Comparison of ENCODE assay signal across 22 cellular contexts in genomic region chr10:113069595-113069994, GRCh38.
DNase-seq lines count a peak whose midpoint lies in the region; ATAC-seq and TF ChIP-seq lines count a peak whose summit lies in the region.
"Had no signal": no experiment of that assay in that cellular context is flagged by ENCODE, and none has a peak within 500 bp of the region (broad histone marks: within the 10 kb centered on the region; RNA-seq: fewer than 3 reads in every experiment).

No MANE protein-coding gene starts in this region.

- H3K14ac ChIP-seq in trophoblast cell (ENCODE audit: low read length), result no peak overlapping the region

- H3K27me3 ChIP-seq in trophoblast cell (ENCODE audit: insufficient read depth, low read length) (no peaks in the 10 kb centered on the region), SK-N-SH (ENCODE audit: insufficient read depth) (no peaks in the 10 kb centered on the region), SJCRH30 (no peaks in the 10 kb centered on the region)
- H3K27me3 ChIP-seq: esophagus squamous epithelium, uterus had no signal

- WGBS in trophoblast cell (ENCODE audit: extremely low coverage, insufficient coverage, insufficient read length), result no CpG with 5 or more reads among the region's 7 CpGs
- 91% methylated on average over 7 of the region's 7 CpGs for WGBS in SK-N-SH (ENCODE audit: low lambda C conversion rate)

- peak overlapping the region; percentile 58 for H3K27ac ChIP-seq in trophoblast cell (ENCODE audit: low read depth, low read length)
- H3K27ac ChIP-seq in SK-N-SH (ENCODE audit: low read depth in 2 of 2, low read length in 1 of 2), result no peak overlapping the region
- H3K27ac ChIP-seq in SJCRH30, result no peak overlapping the region
- H3K27ac ChIP-seq: esophagus squamous epithelium, GM23248, uterus, VCaP had no signal

- H4K91ac ChIP-seq in trophoblast cell (ENCODE audit: low read depth, low read length), result no peak overlapping the region

- H3K9me3 ChIP-seq in trophoblast cell (ENCODE audit: insufficient read depth, low read depth, low read length) (peaks cover 1% of the 10 kb centered on the region), SK-N-SH (no peaks in the 10 kb centered on the region), SJCRH30 (replicated peaks) (no peaks in the 10 kb centered on the region)
- H3K9me3 ChIP-seq: esophagus squamous epithelium, uterus had no signal

- no peak overlapping the region for H3K4ac ChIP-seq in trophoblast cell (ENCODE audit: low read depth, low read length)

- peak overlapping the region; percentile 80 for H2BK5ac ChIP-seq in trophoblast cell (ENCODE audit: low read depth, low read length, poor library complexity)

- TF ChIP-seq RAD21 in SK-N-SH (IDR thresholded peaks at IDR 0.05; ENCODE audit: low read length), result no peak

- no peak overlapping the region for H4K12ac ChIP-seq in trophoblast cell (ENCODE audit: low read depth, low read length)

- TF ChIP-seq EP300 in SK-N-SH (IDR thresholded peaks at IDR 0.05; ENCODE audit: borderline replicate concordance in 1 of 2, low read depth in 1 of 2, low read length in 1 of 2), result no peak

- no peaks in the 10 kb centered on the region for H3K9me2 ChIP-seq in SK-N-SH

- H4K8ac ChIP-seq in trophoblast cell (ENCODE audit: low read depth, low read length), result no peak overlapping the region

- H3K4me2 ChIP-seq in trophoblast cell (ENCODE audit: low read length) (no peak overlapping the region), SK-N-SH (no peak overlapping the region)

- no peak for TF ChIP-seq CTCF in SK-N-SH (IDR thresholded peaks at IDR 0.05)

- CTCF ChIA-PET in SK-N-SH (lab: Yijun Ruan, JAX), result no interaction called here

- H2AFZ ChIP-seq in trophoblast cell (ENCODE audit: insufficient read depth, low read length, poor library complexity) (no peak overlapping the region), SK-N-SH (ENCODE audit: low read depth) (no peak overlapping the region)
- H2AFZ ChIP-seq: GM23248 had no signal

- H2BK12ac ChIP-seq in trophoblast cell (ENCODE audit: low read length), result no peak overlapping the region

- H3K9ac ChIP-seq in trophoblast cell (ENCODE audit: low read length) (no peak overlapping the region), SK-N-SH (no peak overlapping the region)
- H3K9ac ChIP-seq: GM23248 had no signal

- POLR2A ChIA-PET in SK-N-SH (lab: Yijun Ruan, JAX), result no interaction called here

- H3K4me1 ChIP-seq in trophoblast cell (ENCODE audit: control insufficient read depth in 1 of 2, insufficient read depth in 2 of 2, low read length in 2 of 2) (peaks cover 23 to 31% of the 10 kb centered on the region in 2 experiments), SK-N-SH (ENCODE audit: control insufficient read depth in 1 of 2, insufficient read depth in 2 of 2, low read depth in 1 of 2, low read length in 1 of 2) (peaks cover 7 to 22% of the 10 kb centered on the region in 2 experiments; a peak in 3 of 4 replicates), SJCRH30 (no peaks in the 10 kb centered on the region)

- no peak overlapping the region for H3K18ac ChIP-seq in trophoblast cell (ENCODE audit: low read length)

- peaks cover 0 to 3% of the 10 kb centered on the region in 2 experiments for H3K36me3 ChIP-seq in trophoblast cell (ENCODE audit: control insufficient read depth in 1 of 2, insufficient read depth in 2 of 2, low read length in 2 of 2)
- H3K36me3 ChIP-seq in SK-N-SH (replicated peaks in 1 of 2; ENCODE audit: control insufficient read depth in 1 of 2, insufficient read depth in 2 of 2, low read length in 1 of 2), result peaks cover 0 to 4% of the 10 kb centered on the region in 2 experiments
- H3K36me3 ChIP-seq in SJCRH30, result peaks cover 16% of the 10 kb centered on the region
- H3K36me3 ChIP-seq: esophagus squamous epithelium, uterus had no signal

- H3F3A ChIP-seq in SK-N-SH (replicated peaks; ENCODE audit: insufficient read depth), result peaks cover 18% of the 10 kb centered on the region

- no peak overlapping the region for H2AK5ac ChIP-seq in trophoblast cell (ENCODE audit: low read length)

- H3K4me3 ChIP-seq in trophoblast cell (ENCODE audit: low read depth, low read length) (no peak overlapping the region), SK-N-SH (ENCODE audit: low read depth in 2 of 2, low read length in 1 of 2) (no peak overlapping the region), SJCRH30 (no peak overlapping the region)
- H3K4me3 ChIP-seq: esophagus squamous epithelium, GM23248, uterus had no signal

- H3K79me1 ChIP-seq in trophoblast cell (ENCODE audit: low read length), result peaks cover 20% of the 10 kb centered on the region

- peaks cover 12% of the 10 kb centered on the region for H3K79me2 ChIP-seq in trophoblast cell (ENCODE audit: control insufficient read depth, insufficient read depth, low read length, poor library complexity)
- peaks cover 4% of the 10 kb centered on the region; the same call in 1 of the 2 replicates for H3K79me2 ChIP-seq in SK-N-SH (ENCODE audit: insufficient read depth)

- DNase-seq in ELF-1 (ENCODE audit: low read depth, low spot score) (peak; percentile 50), amniotic epithelial cell (ENCODE audit: low read depth) (peak; percentile 99), trophoblast cell (peak; percentile 89 to 96), SK-N-SH (no peak), SJCRH30 (no peak), AG08395 (ENCODE audit: low spot score) (no peak)
- DNase-seq: activated CD4-positive, alpha-beta T cell treated with anti-CD3 and anti-CD28 coated beads, Interleukin-2, amount 50 U/mL, for 4 hours; activated effector memory CD4-positive, alpha-beta T cell treated with anti-CD3 and anti-CD28 coated beads, Interleukin-2, amount 50 U/mL, for 16 hours; C1 segment of cervical spinal cord; central memory CD4-positive, alpha-beta T cell; effector CD4-positive, alpha-beta T cell; esophagus squamous epithelium; GM23248; KBM-7; MV-4-11; NCI-H187; NCI-H748 treated with DMSO at 0.1 percent for 48 hours; stimulated activated CD4-positive, alpha-beta T cell treated with anti-CD3 and anti-CD28 coated beads, Interleukin-12 subunit alpha, Interleukin-12 subunit beta, amount 100 ng/mL, for 4 hours; uterus had no signal

- H4K20me1 ChIP-seq in SK-N-SH (ENCODE audit: insufficient read depth), result no peaks in the 10 kb centered on the region

- no peak overlapping the region for H2BK120ac ChIP-seq in trophoblast cell (ENCODE audit: insufficient read depth, low read length, poor library complexity)

- H3K23ac ChIP-seq in trophoblast cell (ENCODE audit: low read length), result no peak overlapping the region

- ATAC-seq in esophagus mucosa (peak; percentile 71), HG02973 (IDR thresholded peaks at IDR 0.05; ENCODE audit: unreplicated experiment) (no peak)

TF ChIP-seq in SK-N-SH, 30 proteins besides CTCF, POLR2A, EP300 and RAD21:
- TF ChIP-seq ELF1 (IDR thresholded peaks at IDR 0.05), result no peak
- no peak for TF ChIP-seq EZH2phosphoT487 (IDR thresholded peaks at IDR 0.05; ENCODE audit: borderline replicate concordance, low read depth)
- TF ChIP-seq GATA2 (CRISPR knock-in tag; IDR thresholded peaks at IDR 0.05), result no peak
- no peak for TF ChIP-seq NFIC (IDR thresholded peaks at IDR 0.05; ENCODE audit: borderline replicate concordance)

Comparison
In these comparisons a context has a peak if more than half of its experiments do, and no peak if none do; other contexts are left out.
1. DNase-seq: peak in ELF-1 (single experiment), amniotic epithelial cell (single experiment) and trophoblast cell (2 of 2); none in SK-N-SH (single experiment), SJCRH30 (0 of 2) and AG08395 (single experiment).